Comparison of ENCODE assay signal across 8 cellular contexts in the genomic region with DNA sequence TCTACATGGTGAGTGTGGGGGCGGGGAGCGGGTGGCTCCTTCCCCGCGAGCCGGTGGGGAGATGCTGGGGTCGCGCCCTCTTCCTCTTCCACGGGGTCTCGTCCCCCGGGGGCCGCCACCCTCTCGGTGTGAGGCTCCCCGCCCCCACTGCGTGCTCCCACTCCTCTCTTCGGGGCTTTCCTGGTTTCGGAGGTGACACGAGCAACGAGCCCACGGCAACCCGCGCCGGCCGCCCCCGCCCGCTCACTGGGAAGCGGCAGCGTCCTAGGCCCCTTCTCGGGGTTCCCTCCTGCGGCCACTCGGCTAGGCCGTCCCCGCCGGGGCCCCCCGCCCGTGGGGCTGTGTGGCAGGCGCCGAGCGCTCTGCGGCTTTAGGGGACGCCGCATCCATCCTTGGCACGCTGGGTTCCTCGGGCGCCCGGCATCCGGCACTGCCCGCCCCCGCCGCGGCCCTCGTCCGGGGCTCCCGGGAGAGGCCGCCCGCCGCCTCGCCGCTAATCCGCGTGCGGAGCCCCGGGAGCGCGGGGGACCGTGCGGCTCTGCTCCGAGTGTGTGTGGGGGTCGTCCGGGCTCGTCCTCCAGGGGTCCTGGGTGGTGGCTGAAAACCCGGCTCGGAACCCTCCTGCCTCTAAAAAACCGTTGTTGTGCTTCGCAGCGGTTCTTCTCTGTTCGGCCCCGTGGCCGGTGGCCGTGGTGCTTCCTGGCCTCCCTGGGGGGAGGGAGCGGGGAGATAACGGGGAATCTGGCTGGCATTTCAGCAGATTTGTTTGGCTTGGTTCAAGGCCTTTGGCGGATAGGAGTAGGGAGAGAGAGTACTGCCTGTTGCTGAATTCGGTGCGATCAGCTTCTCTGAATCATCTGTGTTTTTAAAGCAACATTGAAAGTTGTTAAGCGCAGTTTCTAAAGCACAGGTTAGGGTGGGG. TPM values are rescaled to one million over a fixed set of nuclear protein-coding genes. Genes with fewer than 3 reads are reported as not detected.
DNase-seq lines count a peak whose midpoint lies in the region; ATAC-seq lines count a peak whose summit lies in the region.

No MANE protein-coding gene starts in this region.

- peak; percentile 16 for DNase-seq in COR-L47 (lab: John Stamatoyannopoulos, UW)
- peak; percentile 48 for DNase-seq in HT1080 (ENCODE audit: low read depth)
- peak; percentile 58 for DNase-seq in T-helper 2 cell treated with Interferon-gamma antibody and Interleukin-4, amounts not matched to agents 5 μg/mL and 100 μg/mL, for 36 hours (ENCODE audit: low spot score)
- DNase-seq in astrocyte of the hippocampus (ENCODE audit: low read depth, low spot score): peak; percentile 74
- peak; percentile 18 to 65 for DNase-seq in hippocampal formation (lab: John Stamatoyannopoulos, UW)
- peak; percentile 49 for DNase-seq in putamen (ENCODE audit: low spot score)
- DNase-seq in GDM1 (lab: John Stamatoyannopoulos, UW): no peak

- peaks cover 43% of the 10 kb centered on the region for H3K4me1 Mint-ChIP-seq in T-helper 2 cell treated with Interferon-gamma antibody and Interleukin-4, amounts not matched to agents 5 μg/mL and 100 μg/mL, for 36 hours (ENCODE audit: low read depth)

- H3K4me3 Mint-ChIP-seq in T-helper 2 cell treated with Interferon-gamma antibody and Interleukin-4, amounts not matched to agents 5 μg/mL and 100 μg/mL, for 36 hours: peak overlapping the region; percentile 95

- no peaks in the 10 kb centered on the region for H3K9me3 Mint-ChIP-seq in T-helper 2 cell treated with Interferon-gamma antibody and Interleukin-4, amounts not matched to agents 5 μg/mL and 100 μg/mL, for 36 hours

- peak; percentile 19 for ATAC-seq in GM21381 (IDR thresholded peaks at IDR 0.05; ENCODE audit: unreplicated experiment)

- H3K27me3 Mint-ChIP-seq in T-helper 2 cell treated with Interferon-gamma antibody and Interleukin-4, amounts not matched to agents 5 μg/mL and 100 μg/mL, for 36 hours (ENCODE audit: low read depth): no peaks in the 10 kb centered on the region

- peaks cover 22% of the 10 kb centered on the region for H3K36me3 Mint-ChIP-seq in T-helper 2 cell treated with Interferon-gamma antibody and Interleukin-4, amounts not matched to agents 5 μg/mL and 100 μg/mL, for 36 hours (ENCODE audit: low read depth)

- H3K27ac Mint-ChIP-seq in T-helper 2 cell treated with Interferon-gamma antibody and Interleukin-4, amounts not matched to agents 5 μg/mL and 100 μg/mL, for 36 hours: peak overlapping the region; percentile 90

RNA-seq across cellular contexts. Expression of a gene that starts 1.0 kb away (rescaled TPM):
- 27.7 and 28.4 TPM in 2 replicates for total RNA-seq in HT1080 (2014; rRNA removed; shearing (Covaris generic))
- 13.7 and 19.1 TPM in 2 replicates for polyA plus RNA-seq in HT1080 (2015; cell fraction: cytosol; rRNA removed)
- 35.7 and 41.1 TPM in 2 replicates for polyA plus RNA-seq in HT1080 (2015; cell fraction: nucleus; rRNA removed)
